ENCODE assay signal across 30 cellular contexts in the genomic region with DNA sequence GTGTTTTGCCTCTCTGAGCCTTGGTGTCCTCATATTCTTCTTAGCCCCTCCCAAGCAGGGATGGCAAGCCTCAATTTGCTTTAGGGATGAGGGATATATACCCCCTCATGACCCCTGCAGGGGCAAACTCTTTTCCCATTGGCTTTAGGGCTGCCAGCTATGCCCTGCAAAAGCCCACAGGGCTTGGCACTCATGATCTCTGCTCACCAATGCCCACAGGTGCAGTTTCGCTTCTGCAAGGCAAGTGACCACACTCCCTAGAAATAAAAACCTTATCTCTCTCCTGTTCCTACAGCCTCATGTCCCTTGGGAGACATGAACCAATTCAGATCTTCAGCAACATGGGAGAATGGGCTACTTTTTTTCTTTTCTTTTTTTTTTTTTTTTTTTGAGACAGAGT. TPM values are rescaled to one million over a fixed set of nuclear protein-coding genes. Genes with fewer than 3 reads are reported as not detected.
"Had no signal": no experiment of that assay in that cellular context is flagged by ENCODE, and none has a peak within 500 bp of the region (broad histone marks: within the 10 kb centered on the region; RNA-seq: fewer than 3 reads in every experiment).

No MANE protein-coding gene starts in this region.

- H3K27me3 ChIP-seq: SJCRH30 had no signal

- DNase-seq: activated CD4-positive, alpha-beta memory T cell treated with anti-CD3 and anti-CD28 coated beads for 36 hours; activated CD4-positive, alpha-beta T cell treated with anti-CD3 and anti-CD28 coated beads, Interleukin-2, amount 10 ng/mL, durations not matched to agents 7 days and 5 days; activated CD4-positive, CD25-positive, alpha-beta regulatory T cell; activated naive CD4-positive, alpha-beta T cell treated with anti-CD3 and anti-CD28 coated beads, Interleukin-2, amount 50 U/mL, for 16 hours; activated naive CD8-positive, alpha-beta T cell treated with anti-CD3 and anti-CD28 coated beads, Interleukin-2, amount 10 ng/mL, durations not matched to agents 7 days and 5 days; activated T-cell treated with anti-CD3 and anti-CD28 coated beads, Interleukin-2, amount 50 U/mL, for 72 hours; anterior cingulate cortex; cerebellar nuclear complex; NCI-H1092 treated with DMSO at 0.1 percent for 48 hours; NCI-H1417 treated with DMSO at 0.1 percent for 48 hours; NCI-H1694; NCI-H2029; NCI-H2107; NCI-H2171 treated with DMSO at 0.1 percent for 48 hours; NCI-H226; NCI-H526; NCI-H774; NK-92 treated with Interleukin-12 subunit alpha and Interleukin-12 subunit beta, amount 100 ng/mL, for 24 hours; OCI-M1; Right ventricle myocardium superior; SJCRH30; SK-N-SH; T-helper 1 cell had no signal

- H3K9ac ChIP-seq: SK-N-SH had no signal

- H3K4me1 ChIP-seq: adrenal gland had no signal

- H3K4me3 ChIP-seq: adrenal gland, SJCRH30 had no signal

- H3K9me3 ChIP-seq: adrenal gland, SJCRH30, SK-N-SH had no signal

- H3K9me2 ChIP-seq: SK-N-SH had no signal

- H3K27ac ChIP-seq: adrenal gland, RWPE1, SJCRH30, VCaP had no signal

- H3K36me3 ChIP-seq: adrenal gland, SJCRH30 had no signal

- H3K4me2 ChIP-seq: SK-N-SH had no signal

- ATAC-seq: activated T-cell treated with anti-CD3 and anti-CD28 coated beads, Interleukin-2, amount 50 U/mL, for 72 hours; Panc1 had no signal

RNA-seq across cellular contexts. Expression of a gene that starts 8.8 kb away (rescaled TPM):
- total RNA-seq: activated CD4-positive, alpha-beta memory T cell treated with anti-CD3 and anti-CD28 coated beads for 36 hours; activated CD4-positive, alpha-beta T cell treated with anti-CD3 and anti-CD28 coated beads, Interleukin-2, amount 10 ng/mL, durations not matched to agents 7 days and 5 days; activated CD8-positive, alpha-beta memory T cell treated with anti-CD3 and anti-CD28 coated beads for 36 hours; activated naive CD8-positive, alpha-beta T cell treated with anti-CD3 and anti-CD28 coated beads, Interleukin-2, amount 10 ng/mL, durations not matched to agents 7 days and 5 days; activated T-cell treated with anti-CD3 and anti-CD28 coated beads, Interleukin-2, amount 50 U/mL, for 72 hours; M059J; T-helper 2 cell treated with Interferon-gamma antibody and Interleukin-4, amounts not matched to agents 100 ng/mL and 5 ng/mL, for 36 hours had no signal
